In the genomic region with DNA sequence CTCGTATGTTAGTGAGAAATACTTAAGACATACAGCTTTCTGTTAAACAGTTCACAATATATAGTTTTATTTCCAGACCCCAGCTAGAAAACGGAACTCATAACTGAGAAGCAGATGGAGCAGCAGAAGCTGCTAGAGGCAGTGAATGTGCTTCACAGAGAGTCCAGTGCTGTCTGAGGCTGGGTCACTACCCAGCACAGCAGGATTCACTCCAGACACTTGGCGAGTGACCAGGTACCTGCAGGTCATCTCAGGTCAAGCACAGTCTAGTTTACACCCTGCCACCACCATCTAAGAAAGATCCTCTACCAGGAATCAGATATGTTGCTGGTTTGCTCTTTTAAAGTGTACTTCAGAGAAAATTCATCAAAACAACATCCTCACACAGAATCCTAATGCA, we compare ENCODE assay signal across 20 cellular contexts.
"Had no signal": no experiment of that assay in that cellular context is flagged by ENCODE, and none has a peak within 500 bp of the region (broad histone marks: within the 10 kb centered on the region; RNA-seq: fewer than 3 reads in every experiment).

No MANE protein-coding gene starts in this region.

- H3K4me3 ChIP-seq: heart right ventricle, suprapubic skin, transverse colon, uterus had no signal

- ATAC-seq: activated CD4-positive, CD25-positive, alpha-beta regulatory T cell treated with anti-CD3 and anti-CD28 coated beads, Interleukin-2, amount 50 U/mL, for 24 hours; activated T-cell treated with anti-CD3 and anti-CD28 coated beads, Interleukin-2, amount 50 U/mL, for 72 hours; sciatic nerve; stimulated activated effector memory CD8-positive, alpha-beta T cell treated with anti-CD3 and anti-CD28 coated beads, Interleukin-12 subunit alpha, Interleukin-12 subunit beta, amount 100 ng/mL, for 72 hours; stimulated activated naive CD8-positive, alpha-beta T cell treated with anti-CD3 and anti-CD28 coated beads, Interleukin-15, amount 100 ng/mL, for 72 hours had no signal

- H3K9me3 ChIP-seq: heart right ventricle, suprapubic skin, transverse colon, uterus had no signal

- H3K36me3 Mint-ChIP-seq: stimulated activated effector memory CD8-positive, alpha-beta T cell treated with anti-CD3 and anti-CD28 coated beads, Interleukin-12 subunit alpha, Interleukin-12 subunit beta, amount 100 ng/mL, for 72 hours had no signal

- H3K4me1 ChIP-seq: suprapubic skin, transverse colon, uterus had no signal

- H3K27me3 ChIP-seq: heart right ventricle, suprapubic skin, transverse colon, uterus had no signal

- H3K27me3 Mint-ChIP-seq: activated CD4-positive, alpha-beta memory T cell treated with anti-CD3 and anti-CD28 coated beads, Interleukin-2, amount 10 ng/mL, durations not matched to agents 7 days and 5 days; activated CD4-positive, alpha-beta T cell treated with anti-CD3 and anti-CD28 coated beads, Interleukin-2, amount 10 ng/mL, durations not matched to agents 24 days and 14 days; stimulated activated naive CD8-positive, alpha-beta T cell treated with anti-CD3 and anti-CD28 coated beads, Interleukin-15, amount 100 ng/mL, for 72 hours had no signal

- H3K27ac ChIP-seq: heart right ventricle, suprapubic skin, transverse colon, uterus had no signal

- H3K4me1 Mint-ChIP-seq: activated CD4-positive, alpha-beta memory T cell treated with anti-CD3 and anti-CD28 coated beads, Interleukin-2, amount 10 ng/mL, durations not matched to agents 7 days and 5 days; activated CD4-positive, alpha-beta T cell treated with anti-CD3 and anti-CD28 coated beads, Interleukin-2, amount 10 ng/mL, durations not matched to agents 24 days and 14 days; nephron; stimulated activated effector memory CD8-positive, alpha-beta T cell treated with anti-CD3 and anti-CD28 coated beads, Interleukin-12 subunit alpha, Interleukin-12 subunit beta, amount 100 ng/mL, for 72 hours; stimulated activated naive CD8-positive, alpha-beta T cell treated with anti-CD3 and anti-CD28 coated beads, Interleukin-15, amount 100 ng/mL, for 72 hours had no signal

- H3K36me3 ChIP-seq: heart right ventricle, suprapubic skin, transverse colon, uterus had no signal

- H3K9me3 Mint-ChIP-seq: activated CD4-positive, alpha-beta memory T cell treated with anti-CD3 and anti-CD28 coated beads, Interleukin-2, amount 10 ng/mL, durations not matched to agents 7 days and 5 days; activated CD4-positive, alpha-beta T cell treated with anti-CD3 and anti-CD28 coated beads, Interleukin-2, amount 10 ng/mL, durations not matched to agents 24 days and 14 days; activated naive CD4-positive, alpha-beta T cell treated with anti-CD3 and anti-CD28 coated beads for 36 hours; activated T-cell treated with anti-CD3 and anti-CD28 coated beads, Interleukin-2, amount 50 U/mL, for 72 hours; nephron; stimulated activated effector memory CD8-positive, alpha-beta T cell treated with anti-CD3 and anti-CD28 coated beads, Interleukin-12 subunit alpha, Interleukin-12 subunit beta, amount 100 ng/mL, for 72 hours; stimulated activated naive CD8-positive, alpha-beta T cell treated with anti-CD3 and anti-CD28 coated beads, Interleukin-15, amount 100 ng/mL, for 72 hours had no signal

- H3K27ac Mint-ChIP-seq: activated CD4-positive, alpha-beta memory T cell treated with anti-CD3 and anti-CD28 coated beads, Interleukin-2, amount 10 ng/mL, durations not matched to agents 7 days and 5 days; activated CD4-positive, alpha-beta T cell treated with anti-CD3 and anti-CD28 coated beads, Interleukin-2, amount 10 ng/mL, durations not matched to agents 24 days and 14 days; activated naive CD4-positive, alpha-beta T cell treated with anti-CD3 and anti-CD28 coated beads for 36 hours; activated T-cell treated with anti-CD3 and anti-CD28 coated beads, Interleukin-2, amount 50 U/mL, for 72 hours; nephron; stimulated activated effector memory CD8-positive, alpha-beta T cell treated with anti-CD3 and anti-CD28 coated beads, Interleukin-12 subunit alpha, Interleukin-12 subunit beta, amount 100 ng/mL, for 72 hours; stimulated activated naive CD8-positive, alpha-beta T cell treated with anti-CD3 and anti-CD28 coated beads, Interleukin-15, amount 100 ng/mL, for 72 hours had no signal

- DNase-seq: activated CD4-positive, alpha-beta memory T cell treated with anti-CD3 and anti-CD28 coated beads, Interleukin-2, amount 10 ng/mL, durations not matched to agents 7 days and 5 days; activated CD4-positive, alpha-beta T cell treated with anti-CD3 and anti-CD28 coated beads, Interleukin-2, amount 10 ng/mL, durations not matched to agents 24 days and 14 days; activated effector memory CD4-positive, alpha-beta T cell treated with Interleukin-2 at 50 U/mL for 16 hours; activated naive CD4-positive, alpha-beta T cell treated with anti-CD3 and anti-CD28 coated beads for 36 hours; activated T-cell treated with anti-CD3 and anti-CD28 coated beads, Interleukin-2, amount 50 U/mL, for 72 hours; amygdala; heart right ventricle; kidney; mammary epithelial cell; midbrain; small intestine; stimulated activated CD4-positive, alpha-beta T cell treated with anti-CD3 and anti-CD28 coated beads, Interleukin-2, amount 100 ng/mL, for 24 hours; stimulated activated naive CD8-positive, alpha-beta T cell treated with anti-CD3 and anti-CD28 coated beads, Interleukin-15, amount 100 ng/mL, for 72 hours; transverse colon; uterus had no signal

- H3K4me3 Mint-ChIP-seq: activated CD4-positive, alpha-beta memory T cell treated with anti-CD3 and anti-CD28 coated beads, Interleukin-2, amount 10 ng/mL, durations not matched to agents 7 days and 5 days; activated CD4-positive, alpha-beta T cell treated with anti-CD3 and anti-CD28 coated beads, Interleukin-2, amount 10 ng/mL, durations not matched to agents 24 days and 14 days; activated naive CD4-positive, alpha-beta T cell treated with anti-CD3 and anti-CD28 coated beads for 36 hours; activated T-cell treated with anti-CD3 and anti-CD28 coated beads, Interleukin-2, amount 50 U/mL, for 72 hours; nephron; stimulated activated effector memory CD8-positive, alpha-beta T cell treated with anti-CD3 and anti-CD28 coated beads, Interleukin-12 subunit alpha, Interleukin-12 subunit beta, amount 100 ng/mL, for 72 hours; stimulated activated naive CD8-positive, alpha-beta T cell treated with anti-CD3 and anti-CD28 coated beads, Interleukin-15, amount 100 ng/mL, for 72 hours had no signal
